17 cellular contexts compared by ENCODE assay signal in genomic region chr5:78959767-78960166, GRCh38. TPM values are rescaled to one million over a fixed set of nuclear protein-coding genes. Genes with fewer than 3 reads are reported as not detected.
DNase-seq lines count a peak whose midpoint lies in the region; FAIRE-seq and TF ChIP-seq lines count a peak whose summit lies in the region.
"Had no signal": no experiment of that assay in that cellular context is flagged by ENCODE, and none has a peak within 500 bp of the region (broad histone marks: within the 10 kb centered on the region; RNA-seq: fewer than 3 reads in every experiment).

No MANE protein-coding gene starts in this region.

- peaks cover 6 to 7% of the 10 kb centered on the region in 2 experiments for H3K36me3 ChIP-seq in SK-N-SH (replicated peaks in 1 of 2; ENCODE audit: control insufficient read depth in 1 of 2, insufficient read depth in 2 of 2, low read length in 1 of 2)
- no peaks in the 10 kb centered on the region for H3K36me3 ChIP-seq in thymus (ENCODE audit: control insufficient read depth, insufficient read depth)
- peaks cover 0 to 12% of the 10 kb centered on the region in 2 donors for H3K36me3 ChIP-seq in kidney (ENCODE audit: control insufficient read depth in 1 of 2, insufficient read depth in 2 of 2, low read length in 2 of 2)
- H3K36me3 ChIP-seq: HAP-1 had no signal

- H3K9ac ChIP-seq in SK-N-SH = no peak overlapping the region
- no peak overlapping the region for H3K9ac ChIP-seq in kidney (ENCODE audit: low read length in 2 of 2)
- H3K9ac ChIP-seq: BLaER1 had no signal

- no peaks in the 10 kb centered on the region for H3K9me2 ChIP-seq in SK-N-SH

- intact Hi-C loops in kidney (cut with DNase I) = no loop called here

- H3F3A ChIP-seq in SK-N-SH (replicated peaks; ENCODE audit: insufficient read depth) = no peaks in the 10 kb centered on the region

- H4K20me1 ChIP-seq in SK-N-SH (ENCODE audit: insufficient read depth) = no peaks in the 10 kb centered on the region
- H4K20me1 ChIP-seq: BLaER1 had no signal

- no peaks in the 10 kb centered on the region for H3K79me2 ChIP-seq in SK-N-SH (ENCODE audit: insufficient read depth)

- CTCF ChIA-PET in SK-N-SH (lab: Yijun Ruan, JAX) = interaction anchor here (0.7 to 4.5 kb wide), 3 partner anchors 36 to 422 kb away, joined by 3 to 24 read pairs (median 3); no protein-coding TSS in a partner anchor

- TF ChIP-seq EP300 in SK-N-SH (IDR thresholded peaks at IDR 0.05; ENCODE audit: borderline replicate concordance in 1 of 2, low read depth in 1 of 2, low read length in 1 of 2) = peak in 1 of 2 experiments; percentile 62; a peak in 2 of 4 replicates

- POLR2A ChIA-PET in SK-N-SH (lab: Yijun Ruan, JAX) = no interaction called here

- peak; percentile 18 for DNase-seq in DMS53 (lab: John Stamatoyannopoulos, UW)
- DNase-seq in DMS53 treated with DMSO at 0.1 percent for 48 hours (lab: John Stamatoyannopoulos, UW; ENCODE audit: unreplicated experiment) = no peak
- DNase-seq in SK-N-SH = peak; percentile 57
- peak; percentile 69 for DNase-seq in myocyte (ENCODE audit: low read depth)
- DNase-seq in activated effector memory CD4-positive, alpha-beta T cell treated with anti-CD3 and anti-CD28 coated beads, Interleukin-2, amount 50 U/mL, for 16 hours = no peak
- DNase-seq in kidney = no peak
- DNase-seq: 8988T; AML-193; CD8-positive, alpha-beta memory T cell; DND-41; GDM1 had no signal

- H3K4me3 ChIP-seq in SK-N-SH (ENCODE audit: low read depth in 2 of 2, low read length in 1 of 2) = no peak overlapping the region
- no peak overlapping the region for H3K4me3 ChIP-seq in thymus (ENCODE audit: low read length)
- H3K4me3 ChIP-seq in kidney (ENCODE audit: low read length in 2 of 2) = no peak overlapping the region
- H3K4me3 ChIP-seq: BLaER1, HAP-1 had no signal

- 60% methylated on average over 1 of the region's 1 CpG for WGBS in SK-N-SH (ENCODE audit: low lambda C conversion rate)
- 95% methylated on average over 1 of the region's 1 CpG for WGBS in thymus

- no peak overlapping the region for H2AFZ ChIP-seq in SK-N-SH (ENCODE audit: low read depth)

- no peak overlapping the region for H3K27ac ChIP-seq in SK-N-SH (ENCODE audit: low read depth in 2 of 2, low read length in 1 of 2)
- peak overlapping the region; percentile 20 for H3K27ac ChIP-seq in thymus (ENCODE audit: low read depth)
- H3K27ac ChIP-seq in kidney (ENCODE audit: low read depth in 2 of 2, low read length in 2 of 2) = no peak overlapping the region
- H3K27ac ChIP-seq: BLaER1 had no signal

- H3K4me1 ChIP-seq in SK-N-SH (ENCODE audit: control insufficient read depth in 1 of 2, insufficient read depth in 2 of 2, low read depth in 1 of 2, low read length in 1 of 2) (peaks cover 0 to 4% of the 10 kb centered on the region in 2 experiments; a peak in 1 of 4 replicates), thymus (ENCODE audit: control insufficient read depth, insufficient read depth, low read length) (no peaks in the 10 kb centered on the region), kidney (ENCODE audit: control insufficient read depth in 1 of 2, insufficient read depth in 1 of 2, low read depth in 1 of 2, low read length in 2 of 2) (no peaks in the 10 kb centered on the region)
- H3K4me1 ChIP-seq: BLaER1 had no signal

- H3K27me3 ChIP-seq in SK-N-SH (ENCODE audit: insufficient read depth) (no peaks in the 10 kb centered on the region), thymus (ENCODE audit: control insufficient read depth, insufficient read depth) (no peaks in the 10 kb centered on the region)
- H3K27me3 ChIP-seq: BLaER1 had no signal

- peak; percentile 15; the same call in 1 of the 2 replicates for TF ChIP-seq RAD21 in SK-N-SH (IDR thresholded peaks at IDR 0.05; ENCODE audit: low read length)

- H3K9me3 ChIP-seq in SK-N-SH (no peaks in the 10 kb centered on the region), thymus (ENCODE audit: control insufficient read depth) (no peaks in the 10 kb centered on the region), kidney (ENCODE audit: control insufficient read depth in 1 of 2, low read length in 2 of 2) (no peaks in the 10 kb centered on the region)
- H3K9me3 ChIP-seq: BLaER1, HAP-1 had no signal

- FAIRE-seq in kidney (lab: Jason Lieb, UNC) = no peak
- FAIRE-seq: GM12892, GM19239, H1 had no signal

- no peak overlapping the region for H3K4me2 ChIP-seq in SK-N-SH
- H3K4me2 ChIP-seq: BLaER1 had no signal

- TF ChIP-seq CTCF in SK-N-SH (IDR thresholded peaks at IDR 0.05) (no peak), kidney (IDR thresholded peaks at IDR 0.05; ENCODE audit: borderline replicate concordance, extremely low read depth, insufficient read depth) (no peak)

TF ChIP-seq in SK-N-SH, 30 proteins besides CTCF, POLR2A, EP300 and RAD21:
- 0 out of 2 replicates have a peak, but pooled peaks have one; percentile 51 for TF ChIP-seq RCOR1 (IDR thresholded peaks at IDR 0.05; ENCODE audit: low read length)
- TF ChIP-seq RFX5 (IDR thresholded peaks at IDR 0.05; ENCODE audit: low read length) = no peak
- TF ChIP-seq MAX (IDR thresholded peaks at IDR 0.05; ENCODE audit: low read depth) = no peak
- TF ChIP-seq TCF12 (IDR thresholded peaks at IDR 0.05) = no peak

RNA-seq across cellular contexts. Expression of gene ARSB, which starts 25.3 kb away (rescaled TPM):
- 12.5 and 17.6 TPM in 2 replicates for polyA plus RNA-seq in SK-N-SH (2012; rRNA removed)
- 14.8 and 16.5 TPM in 2 replicates for polyA plus RNA-seq in SK-N-SH (2012; cell fraction: cytosol; rRNA removed)
- 8.7 and 9.2 TPM in 2 replicates for polyA plus RNA-seq in SK-N-SH (2012; cell fraction: nucleus; rRNA removed)
- 32.4 and 34.2 TPM in 2 replicates for total RNA-seq in myocyte
- 18.7 TPM for polyA plus RNA-seq in myocyte (2012)
- 2.4 TPM for polyA plus RNA-seq in thymus
- total RNA-seq in kidney = 16.4 TPM
- 8.3 TPM for polyA plus RNA-seq in kidney (ENCODE audit: insufficient read depth, low read depth, low replicate concordance)

Comparison
In these comparisons a context has a peak if more than half of its experiments do, and no peak if none do; other contexts are left out.
1. DNase-seq: peak in DMS53 (single experiment), SK-N-SH (single experiment) and myocyte (single experiment); none in DMS53 treated with DMSO at 0.1 percent for 48 hours (single experiment), activated effector memory CD4-positive, alpha-beta T cell treated with anti-CD3 and anti-CD28 coated beads, Interleukin-2, amount 50 U/mL, for 16 hours (single experiment) and kidney (single experiment).